2 cellular contexts compared by ENCODE assay signal in genomic region chr11:67031791-67032561, GRCh38.
TF ChIP-seq lines count a peak whose summit lies in the region.

No MANE protein-coding gene starts in this region.

TF ChIP-seq in A549, 52 proteins besides CTCF, POLR2A, EP300 and RAD21:
- no peak for TF ChIP-seq EHF (CRISPR knock-in tag; IDR thresholded peaks at IDR 0.05)
- TF ChIP-seq FOSL2 (IDR thresholded peaks at IDR 0.05) = no peak
- TF ChIP-seq FOSL2 (CRISPR knock-in tag; IDR thresholded peaks at IDR 0.05) = peak; percentile 83

TF ChIP-seq in IMR-90, 13 proteins besides CTCF, POLR2A, EP300 and RAD21:
- TF ChIP-seq RCOR1 (IDR thresholded peaks at IDR 0.05; ENCODE audit: insufficient replicate concordance, low read length) (peak; percentile 49), SMC3 (IDR thresholded peaks at IDR 0.05; ENCODE audit: low read depth, low read length) (no peak), NFE2L2 (IDR thresholded peaks at IDR 0.05; ENCODE audit: low read depth, low read length) (no peak), FOS (IDR thresholded peaks at IDR 0.05; ENCODE audit: low read depth, low read length) (peak; percentile 94), CEBPB (IDR thresholded peaks at IDR 0.05; ENCODE audit: low read depth, low read length) (no peak), CHD1 (IDR thresholded peaks at IDR 0.05; ENCODE audit: low read depth, low read length) (no peak), BHLHE40 (IDR thresholded peaks at IDR 0.05; ENCODE audit: low read depth, low read length) (peak; percentile 8; the same call in 1 of the 2 replicates), MXI1 (IDR thresholded peaks at IDR 0.05; ENCODE audit: borderline replicate concordance, low read depth, low read length) (no peak), MAZ (IDR thresholded peaks at IDR 0.05; ENCODE audit: borderline replicate concordance, low read depth, low read length) (peak; percentile 52; the same call in 1 of the 2 replicates), RFX5 (IDR thresholded peaks at IDR 0.05; ENCODE audit: low read depth, low read length) (no peak)
- TF ChIP-seq, protein P1, sequence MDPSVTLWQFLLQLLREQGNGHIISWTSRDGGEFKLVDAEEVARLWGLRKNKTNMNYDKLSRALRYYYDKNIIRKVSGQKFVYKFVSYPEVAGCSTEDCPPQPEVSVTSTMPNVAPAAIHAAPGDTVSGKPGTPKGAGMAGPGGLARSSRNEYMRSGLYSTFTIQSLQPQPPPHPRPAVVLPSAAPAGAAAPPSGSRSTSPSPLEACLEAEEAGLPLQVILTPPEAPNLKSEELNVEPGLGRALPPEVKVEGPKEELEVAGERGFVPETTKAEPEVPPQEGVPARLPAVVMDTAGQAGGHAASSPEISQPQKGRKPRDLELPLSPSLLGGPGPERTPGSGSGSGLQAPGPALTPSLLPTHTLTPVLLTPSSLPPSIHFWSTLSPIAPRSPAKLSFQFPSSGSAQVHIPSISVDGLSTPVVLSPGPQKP (IDR thresholded peaks at IDR 0.05; ENCODE audit: borderline replicate concordance, low read depth, low read length) = no peak
